In the genomic region with DNA sequence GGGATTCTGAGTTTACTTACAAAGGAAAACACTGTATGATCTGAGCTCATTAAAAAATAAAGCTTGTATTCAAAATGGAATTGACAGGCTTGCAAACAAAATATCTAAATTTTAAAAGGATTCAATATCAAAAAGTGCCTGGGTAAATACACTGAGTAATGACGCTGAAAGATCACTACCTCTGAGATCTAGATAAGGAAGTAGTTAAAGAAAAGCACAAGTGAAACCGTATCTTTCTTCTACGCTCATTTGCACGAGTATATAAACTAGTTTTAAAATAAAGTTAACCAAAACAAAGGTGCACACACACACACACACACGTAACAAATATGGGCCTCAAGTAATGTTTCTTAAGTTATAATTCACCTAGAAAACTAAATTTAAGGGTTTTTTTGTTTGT, we compare ENCODE assay signal across 17 cellular contexts.
"Had no signal": no experiment of that assay in that cellular context is flagged by ENCODE, and none has a peak within 500 bp of the region (broad histone marks: within the 10 kb centered on the region; RNA-seq: fewer than 3 reads in every experiment).

No MANE protein-coding gene starts in this region.

- H3K4me3 Mint-ChIP-seq: activated T-helper 1 cell treated with anti-CD3 and anti-CD28 coated beads, Interleukin-12 subunit alpha, Interleukin-12 subunit beta, Interleukin-2, Interleukin-4 antibody, amounts not matched to agents 30 ng/mL and 10 ng/mL and 1 ng/mL, durations not matched to agents 14 hours and 24 hours and 36 hours; immature natural killer cell had no signal

- H3K27ac Mint-ChIP-seq: activated T-helper 1 cell treated with anti-CD3 and anti-CD28 coated beads, Interleukin-12 subunit alpha, Interleukin-12 subunit beta, Interleukin-2, Interleukin-4 antibody, amounts not matched to agents 30 ng/mL and 10 ng/mL and 1 ng/mL, durations not matched to agents 14 hours and 24 hours and 36 hours; immature natural killer cell had no signal

- ATAC-seq: right cardiac atrium had no signal

- H3K9me3 ChIP-seq: breast epithelium, prostate gland, tibial artery, uterus had no signal

- H3K27me3 ChIP-seq: breast epithelium, tibial artery, uterus had no signal

- DNase-seq: anterior cingulate cortex; cerebellar nuclear complex; foreskin melanocyte; head of caudate nucleus; immature natural killer cell; right cardiac atrium; stimulated activated CD4-positive, alpha-beta T cell treated with anti-CD3 and anti-CD28 coated beads, Interleukin-15, amount 100 ng/mL, for 24 hours; stimulated activated CD4-positive, alpha-beta T cell treated with anti-CD3 and anti-CD28 coated beads, Interleukin-4, amount 100 ng/mL, for 1 hour; stimulated activated naive CD4-positive, alpha-beta T cell; tibial artery; uterus had no signal

- H3K36me3 ChIP-seq: breast epithelium, prostate gland, uterus had no signal

- H3K27ac ChIP-seq: breast epithelium, epithelial cell of prostate, prostate gland, skin epidermis, tibial artery, uterus had no signal

- FAIRE-seq: TTC549 had no signal

- H3K4me1 ChIP-seq: breast epithelium, prostate gland, tibial artery, uterus had no signal

- H3K4me3 ChIP-seq: breast epithelium, prostate gland, skin epidermis, tibial artery, uterus had no signal

- H3K9me3 Mint-ChIP-seq: immature natural killer cell had no signal
